Comparison of ENCODE assay signal across 1 cellular context in genomic region chr12:45215419-45216296, GRCh38.
TF ChIP-seq lines count a peak whose summit lies in the region.

A gene with protein sequence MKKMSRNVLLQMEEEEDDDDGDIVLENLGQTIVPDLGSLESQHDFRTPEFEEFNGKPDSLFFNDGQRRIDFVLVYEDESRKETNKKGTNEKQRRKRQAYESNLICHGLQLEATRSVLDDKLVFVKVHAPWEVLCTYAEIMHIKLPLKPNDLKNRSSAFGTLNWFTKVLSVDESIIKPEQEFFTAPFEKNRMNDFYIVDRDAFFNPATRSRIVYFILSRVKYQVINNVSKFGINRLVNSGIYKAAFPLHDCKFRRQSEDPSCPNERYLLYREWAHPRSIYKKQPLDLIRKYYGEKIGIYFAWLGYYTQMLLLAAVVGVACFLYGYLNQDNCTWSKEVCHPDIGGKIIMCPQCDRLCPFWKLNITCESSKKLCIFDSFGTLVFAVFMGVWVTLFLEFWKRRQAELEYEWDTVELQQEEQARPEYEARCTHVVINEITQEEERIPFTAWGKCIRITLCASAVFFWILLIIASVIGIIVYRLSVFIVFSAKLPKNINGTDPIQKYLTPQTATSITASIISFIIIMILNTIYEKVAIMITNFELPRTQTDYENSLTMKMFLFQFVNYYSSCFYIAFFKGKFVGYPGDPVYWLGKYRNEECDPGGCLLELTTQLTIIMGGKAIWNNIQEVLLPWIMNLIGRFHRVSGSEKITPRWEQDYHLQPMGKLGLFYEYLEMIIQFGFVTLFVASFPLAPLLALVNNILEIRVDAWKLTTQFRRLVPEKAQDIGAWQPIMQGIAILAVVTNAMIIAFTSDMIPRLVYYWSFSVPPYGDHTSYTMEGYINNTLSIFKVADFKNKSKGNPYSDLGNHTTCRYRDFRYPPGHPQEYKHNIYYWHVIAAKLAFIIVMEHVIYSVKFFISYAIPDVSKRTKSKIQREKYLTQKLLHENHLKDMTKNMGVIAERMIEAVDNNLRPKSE (plus strand): TSS chr12:45216095. CDS start chr12:45216322, 227 bp downstream.

TF ChIP-seq in HEK293, 187 proteins besides CTCF, POLR2A, EP300 and RAD21 (continued from another document and continues in another):
- TF ChIP-seq PRDM2 (tag by site-specific recombination; IDR thresholded peaks at IDR 0.05; ENCODE audit: borderline replicate concordance) (no peak), KLF16 (tag by site-specific recombination; IDR thresholded peaks at IDR 0.05) (0 out of 2 replicates have a peak, but pooled peaks have one; percentile 6), ZNF76 (tag by site-specific recombination; IDR thresholded peaks at IDR 0.05; ENCODE audit: borderline replicate concordance, low read depth) (peak; percentile 40; the same call in 1 of the 2 replicates), MZF1 (tag by site-specific recombination; IDR thresholded peaks at IDR 0.05; ENCODE audit: borderline replicate concordance) (peak; percentile 82), ZNF211 (tag by site-specific recombination; IDR thresholded peaks at IDR 0.05; ENCODE audit: low read depth) (no peak), ZNF837 (tag by site-specific recombination; IDR thresholded peaks at IDR 0.05) (no peak), ZNF426 (tag by site-specific recombination; IDR thresholded peaks at IDR 0.05) (no peak), ZNF529 (tag by site-specific recombination; IDR thresholded peaks at IDR 0.05; ENCODE audit: insufficient replicate concordance) (no peak), YY2 (tag by site-specific recombination; IDR thresholded peaks at IDR 0.05) (no peak), ZNF354C (tag by site-specific recombination; IDR thresholded peaks at IDR 0.05; ENCODE audit: borderline replicate concordance, low read depth) (no peak), ZIC2 (tag by site-specific recombination; IDR thresholded peaks at IDR 0.05) (peak; percentile 51), ZNF146 (tag by site-specific recombination; IDR thresholded peaks at IDR 0.05) (no peak), ZNF501 (tag by site-specific recombination; IDR thresholded peaks at IDR 0.05) (peak; percentile 62; the same call in 1 of the 2 replicates), ZNF623 (tag by site-specific recombination; IDR thresholded peaks at IDR 0.05) (no peak), RBAK (tag by site-specific recombination; IDR thresholded peaks at IDR 0.05) (peak; percentile 24; the same call in 1 of the 2 replicates), GLI2 (tag by site-specific recombination; IDR thresholded peaks at IDR 0.05; ENCODE audit: borderline replicate concordance, low read depth) (no peak), ZNF398 (tag by site-specific recombination; IDR thresholded peaks at IDR 0.05) (peak; percentile 95), INSM2 (tag by site-specific recombination; IDR thresholded peaks at IDR 0.05) (peak; percentile 57), ZNF350 (tag by site-specific recombination; IDR thresholded peaks at IDR 0.05) (no peak), ZNF184 (tag by site-specific recombination; IDR thresholded peaks at IDR 0.05) (no peak), ZNF792 (tag by site-specific recombination; IDR thresholded peaks at IDR 0.05) (0 out of 2 replicates have a peak, but pooled peaks have one; percentile 13), ZNF24 (tag by site-specific recombination; IDR thresholded peaks at IDR 0.05) (peak; percentile 88), ZNF366 (tag by site-specific recombination; conservative IDR thresholded peaks at IDR 0.05) (peak; percentile 95), ZNF292 (tag by site-specific recombination; IDR thresholded peaks at IDR 0.05; ENCODE audit: borderline replicate concordance, low read depth) (no peak), ZNF571 (tag by site-specific recombination; IDR thresholded peaks at IDR 0.05) (no peak), KLF7 (tag by site-specific recombination; IDR thresholded peaks at IDR 0.05; ENCODE audit: borderline replicate concordance) (peak; percentile 38; the same call in 1 of the 2 replicates), ZBTB17 (tag by site-specific recombination; IDR thresholded peaks at IDR 0.05) (peak; percentile 100), ZNF121 (tag by site-specific recombination; IDR thresholded peaks at IDR 0.05) (peak; percentile 65; the same call in 1 of the 2 replicates), ZFP37 (tag by site-specific recombination; IDR thresholded peaks at IDR 0.05) (peak; percentile 66; the same call in 1 of the 2 replicates), ZNF48 (tag by site-specific recombination; IDR thresholded peaks at IDR 0.05) (no peak)
- TF ChIP-seq, protein P1, sequence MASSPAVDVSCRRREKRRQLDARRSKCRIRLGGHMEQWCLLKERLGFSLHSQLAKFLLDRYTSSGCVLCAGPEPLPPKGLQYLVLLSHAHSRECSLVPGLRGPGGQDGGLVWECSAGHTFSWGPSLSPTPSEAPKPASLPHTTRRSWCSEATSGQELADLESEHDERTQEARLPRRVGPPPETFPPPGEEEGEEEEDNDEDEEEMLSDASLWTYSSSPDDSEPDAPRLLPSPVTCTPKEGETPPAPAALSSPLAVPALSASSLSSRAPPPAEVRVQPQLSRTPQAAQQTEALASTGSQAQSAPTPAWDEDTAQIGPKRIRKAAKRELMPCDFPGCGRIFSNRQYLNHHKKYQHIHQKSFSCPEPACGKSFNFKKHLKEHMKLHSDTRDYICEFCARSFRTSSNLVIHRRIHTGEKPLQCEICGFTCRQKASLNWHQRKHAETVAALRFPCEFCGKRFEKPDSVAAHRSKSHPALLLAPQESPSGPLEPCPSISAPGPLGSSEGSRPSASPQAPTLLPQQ (tag by site-specific recombination; IDR thresholded peaks at IDR 0.05): peak; percentile 77
- TF ChIP-seq, protein P2, sequence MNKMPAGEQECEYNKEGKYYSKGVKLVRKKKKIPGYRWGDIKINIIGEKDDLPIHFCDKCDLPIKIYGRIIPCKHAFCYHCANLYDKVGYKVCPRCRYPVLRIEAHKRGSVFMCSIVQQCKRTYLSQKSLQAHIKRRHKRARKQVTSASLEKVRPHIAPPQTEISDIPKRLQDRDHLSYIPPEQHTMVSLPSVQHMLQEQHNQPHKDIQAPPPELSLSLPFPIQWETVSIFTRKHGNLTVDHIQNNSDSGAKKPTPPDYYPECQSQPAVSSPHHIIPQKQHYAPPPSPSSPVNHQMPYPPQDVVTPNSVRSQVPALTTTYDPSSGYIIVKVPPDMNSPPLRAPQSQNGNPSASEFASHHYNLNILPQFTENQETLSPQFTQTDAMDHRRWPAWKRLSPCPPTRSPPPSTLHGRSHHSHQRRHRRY (tag by site-specific recombination; IDR thresholded peaks at IDR 0.05): no peak
- TF ChIP-seq, protein P3, sequence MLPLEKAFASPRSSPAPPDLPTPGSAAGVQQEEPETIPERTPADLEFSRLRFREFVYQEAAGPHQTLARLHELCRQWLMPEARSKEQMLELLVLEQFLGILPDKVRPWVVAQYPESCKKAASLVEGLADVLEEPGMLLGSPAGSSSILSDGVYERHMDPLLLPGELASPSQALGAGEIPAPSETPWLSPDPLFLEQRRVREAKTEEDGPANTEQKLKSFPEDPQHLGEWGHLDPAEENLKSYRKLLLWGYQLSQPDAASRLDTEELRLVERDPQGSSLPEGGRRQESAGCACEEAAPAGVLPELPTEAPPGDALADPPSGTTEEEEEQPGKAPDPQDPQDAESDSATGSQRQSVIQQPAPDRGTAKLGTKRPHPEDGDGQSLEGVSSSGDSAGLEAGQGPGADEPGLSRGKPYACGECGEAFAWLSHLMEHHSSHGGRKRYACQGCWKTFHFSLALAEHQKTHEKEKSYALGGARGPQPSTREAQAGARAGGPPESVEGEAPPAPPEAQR (tag by site-specific recombination; IDR thresholded peaks at IDR 0.05): 0 out of 2 replicates have a peak, but pooled peaks have one; percentile 29
- TF ChIP-seq, protein P4, sequence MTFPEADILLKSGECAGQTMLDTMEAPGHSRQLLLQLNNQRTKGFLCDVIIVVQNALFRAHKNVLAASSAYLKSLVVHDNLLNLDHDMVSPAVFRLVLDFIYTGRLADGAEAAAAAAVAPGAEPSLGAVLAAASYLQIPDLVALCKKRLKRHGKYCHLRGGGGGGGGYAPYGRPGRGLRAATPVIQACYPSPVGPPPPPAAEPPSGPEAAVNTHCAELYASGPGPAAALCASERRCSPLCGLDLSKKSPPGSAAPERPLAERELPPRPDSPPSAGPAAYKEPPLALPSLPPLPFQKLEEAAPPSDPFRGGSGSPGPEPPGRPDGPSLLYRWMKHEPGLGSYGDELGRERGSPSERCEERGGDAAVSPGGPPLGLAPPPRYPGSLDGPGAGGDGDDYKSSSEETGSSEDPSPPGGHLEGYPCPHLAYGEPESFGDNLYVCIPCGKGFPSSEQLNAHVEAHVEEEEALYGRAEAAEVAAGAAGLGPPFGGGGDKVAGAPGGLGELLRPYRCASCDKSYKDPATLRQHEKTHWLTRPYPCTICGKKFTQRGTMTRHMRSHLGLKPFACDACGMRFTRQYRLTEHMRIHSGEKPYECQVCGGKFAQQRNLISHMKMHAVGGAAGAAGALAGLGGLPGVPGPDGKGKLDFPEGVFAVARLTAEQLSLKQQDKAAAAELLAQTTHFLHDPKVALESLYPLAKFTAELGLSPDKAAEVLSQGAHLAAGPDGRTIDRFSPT (tag by site-specific recombination; IDR thresholded peaks at IDR 0.05): peak; percentile 69
